Comparison of ENCODE assay signal across 24 cellular contexts in the genomic region with DNA sequence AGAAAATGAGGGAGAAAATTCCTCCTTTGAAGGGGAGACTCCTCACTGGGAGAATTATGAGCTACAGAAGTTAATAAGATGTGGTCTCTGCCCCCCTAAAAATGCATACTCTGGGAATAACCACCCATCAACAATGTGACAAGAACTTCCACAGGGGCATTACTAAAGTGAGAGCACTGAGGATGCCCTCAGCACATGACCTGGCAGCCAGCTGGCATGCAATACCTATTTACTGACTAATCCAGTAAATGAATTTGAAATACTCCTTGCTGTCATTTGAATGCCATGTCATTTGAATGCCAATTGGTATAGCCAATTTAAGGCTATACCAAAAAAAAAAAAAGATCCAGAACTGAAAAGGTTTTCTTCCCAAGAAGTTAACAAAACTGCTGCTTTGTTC. TPM values are rescaled to one million over a fixed set of nuclear protein-coding genes. Genes with fewer than 3 reads are reported as not detected.
A peak's percentile ranks its signal among the peaks of the same experiment; 100 is the strongest.
DNase-seq lines count a peak whose midpoint lies in the region; ATAC-seq and TF ChIP-seq lines count a peak whose summit lies in the region.
"Had no signal": no experiment of that assay in that cellular context is flagged by ENCODE, and none has a peak within 500 bp of the region (broad histone marks: within the 10 kb centered on the region; RNA-seq: fewer than 3 reads in every experiment).

No MANE protein-coding gene starts in this region.

- H3K27ac Mint-ChIP-seq in H9, result peak overlapping the region in 1 of 3 experiments; percentile 24; a peak in 2 of 7 replicates
- H3K27ac Mint-ChIP-seq: activated CD8-positive, alpha-beta T cell treated with anti-CD3 and anti-CD28 coated beads, Interleukin-2, amount 10 ng/mL, durations not matched to agents 7 days and 5 days; activated naive CD8-positive, alpha-beta T cell treated with anti-CD3 and anti-CD28 coated beads, Interleukin-2, amount 10 ng/mL, durations not matched to agents 7 days and 5 days had no signal

- no peak overlapping the region for H2BK12ac ChIP-seq in H9 (ENCODE audit: insufficient read length, low read depth, low read length)

- H3K27ac ChIP-seq in HUES6 (ENCODE audit: low read depth, low read length), result peak overlapping the region; percentile 8; the same call in 1 of the 2 replicates
- peak overlapping the region; percentile 56 for H3K27ac ChIP-seq in angular gyrus (ENCODE audit: low read depth, low read length)
- no peak overlapping the region for H3K27ac ChIP-seq in psoas muscle
- no peak overlapping the region for H3K27ac ChIP-seq in H9 (ENCODE audit: insufficient read length, low read depth, low read length)
- H3K27ac ChIP-seq: thoracic aorta had no signal

- H3K56ac ChIP-seq in H9 (ENCODE audit: insufficient read length, low read depth, low read length), result no peak overlapping the region

- H2AFZ ChIP-seq in H9 (ENCODE audit: low read length), result no peak overlapping the region

- no peak overlapping the region for H2BK20ac ChIP-seq in H9 (ENCODE audit: low read depth, low read length, poor library complexity, severe bottlenecking)

- H3K4me1 Mint-ChIP-seq in H9, result peaks cover 92 to 95% of the 10 kb centered on the region in 2 experiments
- H3K4me1 Mint-ChIP-seq: activated naive CD8-positive, alpha-beta T cell treated with anti-CD3 and anti-CD28 coated beads, Interleukin-2, amount 10 ng/mL, durations not matched to agents 7 days and 5 days had no signal

- H3K4me2 ChIP-seq in H9 (ENCODE audit: insufficient read depth, insufficient read length, low read length), result no peak overlapping the region

- H3K36me3 ChIP-seq in HUES6 (ENCODE audit: control insufficient read depth, insufficient read depth, low read length) (no peaks in the 10 kb centered on the region), psoas muscle (ENCODE audit: insufficient read depth in 1 of 2, low read depth in 1 of 2) (no peaks in the 10 kb centered on the region)
- H3K36me3 ChIP-seq: thoracic aorta had no signal

- H3T11ph ChIP-seq in H9 (ENCODE audit: low read length), result no peak overlapping the region

- no peak overlapping the region for H4K91ac ChIP-seq in H9 (ENCODE audit: insufficient read length, low read depth, low read length)

- H3K4me3 ChIP-seq in HUES6 (ENCODE audit: low read depth, low read length) (no peak overlapping the region), psoas muscle (no peak overlapping the region)
- H3K4me3 ChIP-seq: thoracic aorta had no signal

- H3K79me1 ChIP-seq in H9 (ENCODE audit: insufficient read depth, low read depth, low read length, poor library complexity, severe bottlenecking), result peaks cover 8% of the 10 kb centered on the region

- H4K20me1 ChIP-seq in H9 (ENCODE audit: control insufficient read depth, insufficient read depth, insufficient read length), result no peaks in the 10 kb centered on the region

- ATAC-seq in psoas muscle, result peak; percentile 40 to 53 (median 44)
- ATAC-seq: activated CD8-positive, alpha-beta T cell treated with anti-CD3 and anti-CD28 coated beads, Interleukin-2, amount 10 ng/mL, durations not matched to agents 7 days and 5 days had no signal

- DNase-seq in kidney tubule cell (ENCODE audit: low spot score) (peak; percentile 56), psoas muscle (no peak), H9 (no peak), NK-92 (lab: John Stamatoyannopoulos, UW; ENCODE audit: unreplicated experiment) (no peak), GM19240 (ENCODE audit: insufficient read length, low spot score) (no peak), NCI-H1436 (lab: John Stamatoyannopoulos, UW) (no peak)
- DNase-seq: activated CD8-positive, alpha-beta T cell treated with anti-CD3 and anti-CD28 coated beads, Interleukin-2, amount 10 ng/mL, durations not matched to agents 7 days and 5 days; activated effector memory CD4-positive, alpha-beta T cell treated with Interleukin-2 at 50 U/mL for 16 hours; activated naive CD8-positive, alpha-beta T cell treated with anti-CD3 and anti-CD28 coated beads, Interleukin-2, amount 10 ng/mL, durations not matched to agents 7 days and 5 days; cerebellar nuclear complex; DMS79 treated with DMSO at 0.1 percent for 48 hours; effector CD4-positive, alpha-beta T cell; Kasumi-1; NCI-H1092 treated with DMSO at 0.1 percent for 48 hours; NCI-H1930; NCI-H2227 treated with DMSO at 0.1 percent for 48 hours; NCI-H748 treated with DMSO at 0.1 percent for 48 hours; stimulated activated naive CD4-positive, alpha-beta T cell; T-helper 2 cell had no signal

- no peak overlapping the region for H2BK5ac ChIP-seq in H9 (ENCODE audit: insufficient read length, low read length)

- H4K8ac ChIP-seq in H9 (replicated peaks; ENCODE audit: insufficient read length, low read depth, low read length), result no peak overlapping the region

- H3K79me2 ChIP-seq in H9 (ENCODE audit: insufficient read depth, low read length), result peaks cover 36% of the 10 kb centered on the region; the same call in 1 of the 2 replicates

- H3K18ac ChIP-seq in H9 (ENCODE audit: insufficient read length, low read depth, low read length), result no peak overlapping the region

- H3K9ac ChIP-seq in HUES6 (ENCODE audit: low read length) (no peak overlapping the region), H9 (ENCODE audit: extremely low read depth, insufficient read length, low read length) (no peak overlapping the region)

- H3K23ac ChIP-seq in H9 (ENCODE audit: insufficient read length, low read depth, low read length), result no peak overlapping the region

- no peaks in the 10 kb centered on the region for H3K27me3 Mint-ChIP-seq in H9 (ENCODE audit: low read depth)

- no peak overlapping the region for H3K4ac ChIP-seq in H9 (ENCODE audit: low read depth, low read length)

- no peak overlapping the region for H2AK5ac ChIP-seq in H9 (ENCODE audit: insufficient read length, low read length)

- peaks cover 0 to 14% (median 4%) of the 10 kb centered on the region in 3 experiments; a peak in 4 of 7 replicates for H3K36me3 Mint-ChIP-seq in H9 (ENCODE audit: insufficient read depth in 1 of 3, low read depth in 3 of 3)
- H3K36me3 Mint-ChIP-seq: activated naive CD8-positive, alpha-beta T cell treated with anti-CD3 and anti-CD28 coated beads, Interleukin-2, amount 10 ng/mL, durations not matched to agents 7 days and 5 days had no signal

- intact Hi-C loops in psoas muscle (cut with DNase I), result no loop called here

- TF ChIP-seq CTCF in psoas muscle (IDR thresholded peaks at IDR 0.05) (no peak), H9 (conservative IDR thresholded peaks at IDR 0.05) (no peak)

- peaks cover 89% of the 10 kb centered on the region for H3K4me1 ChIP-seq in HUES6 (ENCODE audit: control insufficient read depth, insufficient read depth, low read length)
- H3K4me1 ChIP-seq in psoas muscle, result peaks cover 68% of the 10 kb centered on the region
- peaks cover 58% of the 10 kb centered on the region for H3K4me1 ChIP-seq in H9 (ENCODE audit: insufficient read depth, low read length)

- H2BK15ac ChIP-seq in H9 (ENCODE audit: low read depth, low read length), result no peak overlapping the region

- H3K14ac ChIP-seq in H9 (ENCODE audit: insufficient read depth, low read length), result no peak overlapping the region

- no peaks in the 10 kb centered on the region for H3K9me3 ChIP-seq in HUES6 (ENCODE audit: control insufficient read depth, insufficient read depth, low read depth, low read length)
- no peaks in the 10 kb centered on the region for H3K9me3 ChIP-seq in psoas muscle
- H3K9me3 ChIP-seq in H9 (ENCODE audit: control insufficient read depth, low read depth, low read length), result no peaks in the 10 kb centered on the region
- H3K9me3 ChIP-seq: Caco-2, thoracic aorta had no signal

- H3K4me3 Mint-ChIP-seq in H9, result no peak overlapping the region
- H3K4me3 Mint-ChIP-seq: activated CD8-positive, alpha-beta T cell treated with anti-CD3 and anti-CD28 coated beads, Interleukin-2, amount 10 ng/mL, durations not matched to agents 7 days and 5 days; activated naive CD8-positive, alpha-beta T cell treated with anti-CD3 and anti-CD28 coated beads, Interleukin-2, amount 10 ng/mL, durations not matched to agents 7 days and 5 days; neural crest cell had no signal

- H3K9me3 Mint-ChIP-seq in H9, result no peaks in the 10 kb centered on the region
- H3K9me3 Mint-ChIP-seq: activated naive CD8-positive, alpha-beta T cell treated with anti-CD3 and anti-CD28 coated beads, Interleukin-2, amount 10 ng/mL, durations not matched to agents 7 days and 5 days; neural crest cell had no signal

- H3K27me3 ChIP-seq in HUES6 (ENCODE audit: control insufficient read depth, insufficient read depth, low read length) (no peaks in the 10 kb centered on the region), psoas muscle (ENCODE audit: insufficient read depth in 3 of 3, low read length in 2 of 3) (no peaks in the 10 kb centered on the region), H9 (ENCODE audit: insufficient read depth, low read length) (no peaks in the 10 kb centered on the region)

- no peak overlapping the region for H4K5ac ChIP-seq in H9 (ENCODE audit: insufficient read length, low read depth, low read length)

- peaks cover 4% of the 10 kb centered on the region for H3K23me2 ChIP-seq in H9 (ENCODE audit: insufficient read length, low read depth, low read length, poor library complexity, severe bottlenecking)

- H2BK120ac ChIP-seq in H9 (ENCODE audit: low read depth, low read length, poor library complexity, severe bottlenecking), result no peak overlapping the region

RNA-seq across cellular contexts. Expression of a gene that starts 30.8 kb away (rescaled TPM):
- total RNA-seq in psoas muscle (10 to 100 TPM; 35.5 to 51.0 (median 43.6) TPM), H9 (2021) (25.3 and 26.7 TPM in 2 replicates)
- 10 to 100 TPM; 41.2 to 69.1 (median 46.3) TPM for polyA plus RNA-seq in psoas muscle
- total RNA-seq: activated CD8-positive, alpha-beta T cell treated with anti-CD3 and anti-CD28 coated beads, Interleukin-2, amount 10 ng/mL, durations not matched to agents 7 days and 5 days had no signal

Comparison
In these comparisons a context has a peak if more than half of its experiments do, and no peak if none do; other contexts are left out.
1. H3K27ac ChIP-seq: peak in HUES6 (single experiment) and angular gyrus (single experiment); none in psoas muscle (single experiment) and H9 (single experiment).